In genomic region chr11:23954730-23955129, GRCh38 we compare ENCODE assay signal across 9 cellular contexts.
"Had no signal": no experiment of that assay in that cellular context is flagged by ENCODE, and none has a peak within 500 bp of the region (broad histone marks: within the 10 kb centered on the region; RNA-seq: fewer than 3 reads in every experiment).

No MANE protein-coding gene starts in this region.

- H2AFZ ChIP-seq: GM23248, GM23338 had no signal

- H3K9ac ChIP-seq: GM23248 had no signal

- H3K36me3 ChIP-seq: HAP-1 had no signal

- H3K27ac ChIP-seq: GM23248 had no signal

- ATAC-seq: GM23338, HCT116 had no signal

- H3K9me3 ChIP-seq: HAP-1 had no signal

- H3K4me2 ChIP-seq: GM23338 had no signal

- DNase-seq: GM23248, GOT3, H7, H9, HCEC 1CT, HFFc6 had no signal

- H3K4me3 ChIP-seq: GM23248, GM23338, HAP-1 had no signal
